Comparison of ENCODE assay signal across 7 cellular contexts in genomic region chr3:4351164-4351855, GRCh38. TPM values are rescaled to one million over a fixed set of nuclear protein-coding genes. Genes with fewer than 3 reads are reported as not detected.
DNase-seq lines count a peak whose midpoint lies in the region; ATAC-seq and TF ChIP-seq lines count a peak whose summit lies in the region.

No MANE protein-coding gene starts in this region.

- H3K4me3 ChIP-seq in lower lobe of right lung (peak overlapping the region; percentile 42), subcutaneous abdominal adipose tissue (ENCODE audit: low read depth in 1 of 5, low read length in 5 of 5) (peak overlapping the region; percentile 39 to 63 (median 54)), prostate gland (no peak overlapping the region)

- DNase-seq in activated T-cell treated with anti-CD3 and anti-CD28 coated beads, Interleukin-2, amount 50 U/mL, for 72 hours, result peak; percentile 40 to 42
- DNase-seq in lower lobe of right lung, result no peak
- DNase-seq in prostate gland (ENCODE audit: low spot score), result no peak
- no peak for DNase-seq in NCI-H1436 treated with DMSO at 0.1 percent for 48 hours (lab: John Stamatoyannopoulos, UW)

- peak overlapping the region; percentile 77 for H3K27ac Mint-ChIP-seq in activated T-cell treated with anti-CD3 and anti-CD28 coated beads, Interleukin-2, amount 50 U/mL, for 72 hours

- no peaks in the 10 kb centered on the region for H3K27me3 ChIP-seq in lower lobe of right lung (ENCODE audit: low read depth)
- H3K27me3 ChIP-seq in subcutaneous abdominal adipose tissue (ENCODE audit: control insufficient read depth in 5 of 5, insufficient read depth in 4 of 5, low read length in 5 of 5), result no peaks in the 10 kb centered on the region
- H3K27me3 ChIP-seq in prostate gland (replicated peaks; ENCODE audit: insufficient read depth), result no peaks in the 10 kb centered on the region

- H3K36me3 ChIP-seq in lower lobe of right lung (no peaks in the 10 kb centered on the region), subcutaneous abdominal adipose tissue (ENCODE audit: control insufficient read depth in 5 of 5, insufficient read depth in 5 of 5, low read length in 5 of 5) (no peaks in the 10 kb centered on the region), prostate gland (no peaks in the 10 kb centered on the region)

- WGBS in prostate gland, result 54% methylated on average over 11 of the region's 11 CpGs

- no peaks in the 10 kb centered on the region for H3K9me3 Mint-ChIP-seq in activated T-cell treated with anti-CD3 and anti-CD28 coated beads, Interleukin-2, amount 50 U/mL, for 72 hours

- no peaks in the 10 kb centered on the region for H3K9me3 ChIP-seq in lower lobe of right lung
- H3K9me3 ChIP-seq in subcutaneous abdominal adipose tissue (ENCODE audit: control insufficient read depth in 5 of 5, low read length in 5 of 5), result no peaks in the 10 kb centered on the region
- H3K9me3 ChIP-seq in prostate gland, result no peaks in the 10 kb centered on the region

- no peak for TF ChIP-seq CTCF in lower lobe of right lung (IDR thresholded peaks at IDR 0.05)
- TF ChIP-seq CTCF in prostate gland (IDR thresholded peaks at IDR 0.05), result no peak

- H3K9ac ChIP-seq in subcutaneous abdominal adipose tissue (ENCODE audit: low read length in 5 of 5), result peak overlapping the region; percentile 14 to 73 (median 42)

- ATAC-seq in GM19395 (IDR thresholded peaks at IDR 0.05; ENCODE audit: unreplicated experiment), result peak; percentile 62
- peak; percentile 32 for ATAC-seq in HG03378 (IDR thresholded peaks at IDR 0.05; ENCODE audit: unreplicated experiment)
- ATAC-seq in activated T-cell treated with anti-CD3 and anti-CD28 coated beads, Interleukin-2, amount 50 U/mL, for 72 hours (replicated peaks in 1 of 2), result peak; percentile 89 to 96
- ATAC-seq in lower lobe of right lung, result peak; percentile 64 to 83

- H3K4me1 ChIP-seq in lower lobe of right lung (peaks cover 22% of the 10 kb centered on the region), subcutaneous abdominal adipose tissue (ENCODE audit: control insufficient read depth in 5 of 5, insufficient read depth in 5 of 5, low read length in 5 of 5) (peaks cover 0 to 16% (median 9%) of the 10 kb centered on the region in 5 donors), prostate gland (replicated peaks) (no peaks in the 10 kb centered on the region)

- H3K36me3 Mint-ChIP-seq in activated T-cell treated with anti-CD3 and anti-CD28 coated beads, Interleukin-2, amount 50 U/mL, for 72 hours (ENCODE audit: insufficient read depth in 2 of 2), result no peaks in the 10 kb centered on the region

- no peak for TF ChIP-seq POLR2A in prostate gland (IDR thresholded peaks at IDR 0.05)

- intact Hi-C loops in lower lobe of right lung (cut with DNase I), result loop anchor here (10.0 kb wide), 1 partner anchor 283 kb away; no protein-coding TSS in a partner anchor
- intact Hi-C loops in prostate gland (cut with DNase I), result loop anchor here (5.0 kb wide), 2 partner anchors 141 to 281 kb away; partner anchors contain the start of gene ITPR1

- peaks cover 26% of the 10 kb centered on the region for H3K4me1 Mint-ChIP-seq in activated T-cell treated with anti-CD3 and anti-CD28 coated beads, Interleukin-2, amount 50 U/mL, for 72 hours (ENCODE audit: low read depth)

- peak overlapping the region; percentile 67 to 68 for H3K4me3 Mint-ChIP-seq in activated T-cell treated with anti-CD3 and anti-CD28 coated beads, Interleukin-2, amount 50 U/mL, for 72 hours

- no peaks in the 10 kb centered on the region for H3K27me3 Mint-ChIP-seq in activated T-cell treated with anti-CD3 and anti-CD28 coated beads, Interleukin-2, amount 50 U/mL, for 72 hours (ENCODE audit: low read depth)

- H3K27ac ChIP-seq in lower lobe of right lung, result peak overlapping the region; percentile 72
- peak overlapping the region; percentile 34 for H3K27ac ChIP-seq in subcutaneous abdominal adipose tissue (ENCODE audit: low read depth, low read length)
- peak overlapping the region in 1 of 2 donors; percentile 43 for H3K27ac ChIP-seq in prostate gland

RNA-seq across cellular contexts. Expression of gene SETMAR, which starts 48.1 kb away (rescaled TPM):
- 10 to 100 TPM in 1 of 2 donors, 1 to 10 TPM in 1; 7.5 to 10.6 TPM for total RNA-seq in activated T-cell treated with anti-CD3 and anti-CD28 coated beads, Interleukin-2, amount 50 U/mL, for 72 hours
- total RNA-seq in lower lobe of right lung, result 14.1 TPM
- 10 to 100 TPM; 39.8 to 42.8 TPM for total RNA-seq in prostate gland

Comparison
In these comparisons a context has a peak if more than half of its experiments do, and no peak if none do; other contexts are left out.
1. ATAC-seq: peak in every context shown above with its lines; median percentile 92 in activated T-cell treated with anti-CD3 and anti-CD28 coated beads, Interleukin-2, amount 50 U/mL, for 72 hours; 74 in lower lobe of right lung; 62 in GM19395; 32 in HG03378.
2. DNase-seq: peak in activated T-cell treated with anti-CD3 and anti-CD28 coated beads, Interleukin-2, amount 50 U/mL, for 72 hours (2 of 2); none in lower lobe of right lung (single experiment), prostate gland (single experiment) and NCI-H1436 treated with DMSO at 0.1 percent for 48 hours (single experiment).
3. H3K4me3 ChIP-seq: peak in lower lobe of right lung (single experiment) and subcutaneous abdominal adipose tissue (5 of 5); none in prostate gland (0 of 2).